10 cellular contexts compared by ENCODE assay signal in genomic region chr17:78337244-78338109, GRCh38. TPM values are rescaled to one million over a fixed set of nuclear protein-coding genes. Genes with fewer than 3 reads are reported as not detected.
DNase-seq lines count a peak whose midpoint lies in the region; ATAC-seq and TF ChIP-seq lines count a peak whose summit lies in the region.
"Had no signal": no experiment of that assay in that cellular context is flagged by ENCODE, and none has a peak within 500 bp of the region (broad histone marks: within the 10 kb centered on the region; RNA-seq: fewer than 3 reads in every experiment).

No MANE protein-coding gene starts in this region.

- H3K27ac ChIP-seq in fibroblast of lung (ENCODE audit: insufficient read depth, low read length) = peak overlapping the region; percentile 79

- H3K4me3 ChIP-seq in AG10803 (ENCODE audit: low read length) (no peak overlapping the region), fibroblast of lung (replicated peaks in 1 of 4; ENCODE audit: control extremely low read depth in 1 of 4, insufficient read depth in 1 of 4, low read depth in 3 of 4, low read length in 4 of 4) (no peak overlapping the region)
- H3K4me3 ChIP-seq: heart left ventricle had no signal

- peak; percentile 55 for ATAC-seq in GM21528 (IDR thresholded peaks at IDR 0.05; ENCODE audit: low FRiP score, unreplicated experiment)

- peak; percentile 87 for DNase-seq in AG10803 (ENCODE audit: low read depth)
- DNase-seq in M059J (ENCODE audit: low read depth) = peak; percentile 66
- DNase-seq in fibroblast of lung (ENCODE audit: low read depth in 2 of 2) = peak; percentile 79 to 82
- DNase-seq in OCI-M1 (lab: John Stamatoyannopoulos, UW) = no peak
- DNase-seq in NK-92 treated with Interleukin-12 subunit alpha and Interleukin-12 subunit beta, amount 100 ng/mL, for 24 hours (lab: John Stamatoyannopoulos, UW) = no peak
- DNase-seq in NCI-H2029 (lab: John Stamatoyannopoulos, UW) = no peak
- no peak for DNase-seq in DMS114 treated with DMSO at 0.1 percent for 48 hours (lab: John Stamatoyannopoulos, UW; ENCODE audit: unreplicated experiment)
- DNase-seq: DND-41 had no signal

- H3K9ac ChIP-seq in fibroblast of lung (ENCODE audit: insufficient read depth, low read length) = peak overlapping the region; percentile 16

- H3K9me3 ChIP-seq in fibroblast of lung (ENCODE audit: control insufficient read depth, insufficient read depth, low read depth, low read length) = no peaks in the 10 kb centered on the region
- H3K9me3 ChIP-seq: heart left ventricle had no signal

- H3K4me1 ChIP-seq in fibroblast of lung (ENCODE audit: control insufficient read depth, extremely low read depth, insufficient read depth, low read length) = peaks cover 32% of the 10 kb centered on the region

- no peaks in the 10 kb centered on the region for H3K27me3 ChIP-seq in fibroblast of lung (ENCODE audit: control insufficient read depth, insufficient read depth, low read length)
- H3K27me3 ChIP-seq: heart left ventricle had no signal

- no peak overlapping the region for H2AFZ ChIP-seq in fibroblast of lung (ENCODE audit: low read length)

- TF ChIP-seq CTCF in AG10803 (conservative IDR thresholded peaks at IDR 0.05; ENCODE audit: low read length) (no peak), fibroblast of lung (conservative IDR thresholded peaks at IDR 0.05 in 1 of 2, IDR thresholded peaks at IDR 0.05 in 1 of 2; ENCODE audit: low read depth in 1 of 2, low read length in 2 of 2) (no peak)

- no peak overlapping the region for H3K4me2 ChIP-seq in fibroblast of lung (ENCODE audit: extremely low read depth, insufficient read depth, low read length)

- H3K79me2 ChIP-seq in fibroblast of lung (ENCODE audit: control insufficient read depth, insufficient read depth, low read length) = no peaks in the 10 kb centered on the region

- no peaks in the 10 kb centered on the region for H4K20me1 ChIP-seq in fibroblast of lung (ENCODE audit: control insufficient read depth, extremely low read depth, insufficient read depth, low read length)

- no peaks in the 10 kb centered on the region for H3K36me3 ChIP-seq in fibroblast of lung (ENCODE audit: control insufficient read depth, insufficient read depth, low read length)
- H3K36me3 ChIP-seq: heart left ventricle had no signal

RNA-seq across cellular contexts. Expression of gene SOCS3, which starts 22.4 kb away (rescaled TPM):
- 26.6 and 39.3 TPM in 2 replicates for total RNA-seq in M059J (2014; rRNA removed; shearing (Covaris generic))
- total RNA-seq in fibroblast of lung = 163 and 185 TPM in 2 replicates
- polyA plus RNA-seq in fibroblast of lung = 52.6 and 87.8 TPM in 2 replicates
- polyA plus RNA-seq in fibroblast of lung (2012) = 59.6 and 94.1 TPM in 2 replicates
- polyA minus RNA-seq in fibroblast of lung (ENCODE audit: low replicate concordance) = 48.9 and 50.2 TPM in 2 replicates

RNA-seq across cellular contexts. Expression of gene PGS1, which starts 41.0 kb away (rescaled TPM):
- total RNA-seq in M059J (2014; rRNA removed; shearing (Covaris generic)) = 26.2 and 32.3 TPM in 2 replicates
- total RNA-seq in fibroblast of lung = 29.8 and 34.5 TPM in 2 replicates
- polyA plus RNA-seq in fibroblast of lung = 21.7 and 22.4 TPM in 2 replicates
- 16.6 and 21.3 TPM in 2 replicates for polyA plus RNA-seq in fibroblast of lung (2012)
- 27.9 and 37.7 TPM in 2 replicates for polyA minus RNA-seq in fibroblast of lung (ENCODE audit: low replicate concordance)

Comparison
In these comparisons a context has a peak if more than half of its experiments do, and no peak if none do; other contexts are left out.
1. DNase-seq: peak in AG10803 (single experiment), M059J (single experiment) and fibroblast of lung (2 of 2); none in OCI-M1 (single experiment), NK-92 treated with Interleukin-12 subunit alpha and Interleukin-12 subunit beta, amount 100 ng/mL, for 24 hours (single experiment), NCI-H2029 (single experiment) and DMS114 treated with DMSO at 0.1 percent for 48 hours (single experiment).